In the genomic region with DNA sequence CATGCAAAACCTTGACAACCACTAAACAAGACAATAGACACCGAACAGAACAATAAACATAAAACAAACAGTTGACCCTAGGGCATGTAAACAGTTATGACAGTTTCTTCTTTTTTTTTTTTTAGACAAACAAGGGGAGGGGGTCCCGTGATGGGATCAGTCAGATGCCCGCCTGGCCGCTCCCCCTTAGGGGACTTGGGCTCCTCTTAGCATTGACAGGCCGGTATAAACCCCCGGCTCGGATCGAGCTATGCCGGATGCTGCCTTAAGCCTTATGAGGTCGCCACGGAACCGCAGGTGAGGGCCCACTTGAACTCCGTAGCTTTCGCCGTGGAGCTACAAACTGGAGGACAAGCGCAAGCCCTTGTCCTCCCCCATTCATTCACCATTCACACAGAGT, we compare ENCODE assay signal across 7 cellular contexts. TPM values are rescaled to one million over a fixed set of nuclear protein-coding genes. Genes with fewer than 3 reads are reported as not detected.
DNase-seq lines count a peak whose midpoint lies in the region; ATAC-seq and TF ChIP-seq lines count a peak whose summit lies in the region.
"Not testable (repeated sequence)": the region's sequence is repeated elsewhere in the genome, so short reads cannot be mapped to it uniquely, and the experiment has no call there.

No MANE protein-coding gene starts in this region.

- not testable (repeated sequence) for H3K9me3 ChIP-seq in Panc1 (ENCODE audit: control insufficient read depth, insufficient read depth, low read depth, low read length); neural progenitor cell (ENCODE audit: low read depth)

- BruUV-seq in Panc1 (replicated peaks; lab: Mats Ljungman, UMichigan), result TSS peak; percentile 73
- not testable (repeated sequence) for BruUV-seq in MCF 10A (replicated peaks; lab: Mats Ljungman, UMichigan)

- not testable (repeated sequence) for H3K27me3 Mint-ChIP-seq in HFFc6 (ENCODE audit: insufficient read depth); activated T-cell treated with anti-CD3 and anti-CD28 coated beads, Interleukin-2, amount 50 U/mL, for 4 hours (ENCODE audit: low read depth); MCF 10A (ENCODE audit: insufficient read depth, unreplicated experiment); naive B cell; neural progenitor cell (ENCODE audit: insufficient read depth, low read depth)
- H3K27me3 Mint-ChIP-seq in glutamatergic neuron (ENCODE audit: unreplicated experiment), result peaks cover 13% of the 10 kb centered on the region

- not testable (repeated sequence) for H3K36me3 ChIP-seq in Panc1 (ENCODE audit: control insufficient read depth, insufficient read depth, low read length); neural progenitor cell

- not testable (repeated sequence) for H3K27me3 ChIP-seq in Panc1 (ENCODE audit: control insufficient read depth, insufficient read depth, low read length); neural progenitor cell

- not testable (repeated sequence) for H3F3A ChIP-seq in neural progenitor cell (ENCODE audit: low read depth)

- not testable (repeated sequence) for ATAC-seq in Panc1; activated T-cell treated with anti-CD3 and anti-CD28 coated beads, Interleukin-2, amount 50 U/mL, for 4 hours; naive B cell (ENCODE audit: low read depth in 2 of 2)

- H3K36me3 Mint-ChIP-seq in HFFc6 (ENCODE audit: low read depth), result peaks cover 61% of the 10 kb centered on the region
- peaks cover 33% of the 10 kb centered on the region for H3K36me3 Mint-ChIP-seq in activated T-cell treated with anti-CD3 and anti-CD28 coated beads, Interleukin-2, amount 50 U/mL, for 4 hours (ENCODE audit: insufficient read depth)
- peaks cover 50% of the 10 kb centered on the region for H3K36me3 Mint-ChIP-seq in MCF 10A (ENCODE audit: insufficient read depth, unreplicated experiment)
- peaks cover 13% of the 10 kb centered on the region for H3K36me3 Mint-ChIP-seq in glutamatergic neuron (ENCODE audit: unreplicated experiment)
- peaks cover 46 to 61% of the 10 kb centered on the region in 2 donors for H3K36me3 Mint-ChIP-seq in naive B cell
- H3K36me3 Mint-ChIP-seq in neural progenitor cell, result peaks cover 72% of the 10 kb centered on the region

- CTCF ChIA-PET in Panc1 (lab: Charles Lee); MCF 10A (lab: Yijun Ruan, JAX): not testable (repeated sequence)

- H3K79me2 ChIP-seq in neural progenitor cell (ENCODE audit: low read depth), result peaks cover 76% of the 10 kb centered on the region

- H3K9me3 Mint-ChIP-seq in HFFc6 (peaks cover 69% of the 10 kb centered on the region), MCF 10A (ENCODE audit: unreplicated experiment) (peaks cover 15% of the 10 kb centered on the region), naive B cell (peaks cover 0 to 39% (median 5%) of the 10 kb centered on the region in 7 donors), neural progenitor cell (peaks cover 59% of the 10 kb centered on the region)
- peaks cover 50% of the 10 kb centered on the region for H3K9me3 Mint-ChIP-seq in activated T-cell treated with anti-CD3 and anti-CD28 coated beads, Interleukin-2, amount 50 U/mL, for 4 hours
- H3K9me3 Mint-ChIP-seq in glutamatergic neuron (ENCODE audit: unreplicated experiment), result not testable (repeated sequence)

- not testable (repeated sequence) for H3K9ac ChIP-seq in neural progenitor cell

- H3K27ac ChIP-seq in Panc1 (ENCODE audit: low read length); neural progenitor cell: not testable (repeated sequence)

- not testable (repeated sequence) for H2AFZ ChIP-seq in neural progenitor cell (replicated peaks)

- not testable (repeated sequence) for DNase-seq in HFFc6; Panc1 (ENCODE audit: low read depth, low spot score); activated T-cell treated with anti-CD3 and anti-CD28 coated beads, Interleukin-2, amount 50 U/mL, for 4 hours; MCF 10A (ENCODE audit: unreplicated experiment); glutamatergic neuron; naive B cell; neural progenitor cell (ENCODE audit: low spot score)

- H3K4me1 Mint-ChIP-seq in HFFc6 (ENCODE audit: low read depth) (peaks cover 16% of the 10 kb centered on the region), naive B cell (peaks cover 14 to 36% (median 25%) of the 10 kb centered on the region in 3 donors), neural progenitor cell (peaks cover 23% of the 10 kb centered on the region)
- H3K4me1 Mint-ChIP-seq in activated T-cell treated with anti-CD3 and anti-CD28 coated beads, Interleukin-2, amount 50 U/mL, for 4 hours (ENCODE audit: low read depth), result peaks cover 12% of the 10 kb centered on the region
- not testable (repeated sequence) for H3K4me1 Mint-ChIP-seq in MCF 10A (ENCODE audit: insufficient read depth, unreplicated experiment); glutamatergic neuron (ENCODE audit: low read depth, unreplicated experiment)

- intact Hi-C loops in Panc1 (cut with micrococcal nuclease; ENCODE audit: unreplicated experiment); MCF 10A (cut with micrococcal nuclease): not testable (repeated sequence)

- not testable (repeated sequence) for H4K20me1 ChIP-seq in neural progenitor cell (ENCODE audit: low read depth)

- H3K4me1 ChIP-seq in Panc1 (ENCODE audit: control insufficient read depth, insufficient read depth, low read length), result not testable (repeated sequence)
- H3K4me1 ChIP-seq in neural progenitor cell, result peaks cover 11% of the 10 kb centered on the region

- H3K4me3 Mint-ChIP-seq in HFFc6 (peak overlapping the region; percentile 44), MCF 10A (ENCODE audit: unreplicated experiment) (peak overlapping the region; percentile 60), glutamatergic neuron (ENCODE audit: unreplicated experiment) (peak overlapping the region; percentile 50), naive B cell (peak overlapping the region; percentile 31 to 91 (median 72)), neural progenitor cell (peak overlapping the region; percentile 79)
- H3K4me3 Mint-ChIP-seq in activated T-cell treated with anti-CD3 and anti-CD28 coated beads, Interleukin-2, amount 50 U/mL, for 4 hours, result peak overlapping the region; percentile 11

- H3K4me3 ChIP-seq in Panc1 (ENCODE audit: low read depth in 2 of 2, low read length in 2 of 2), result not testable (repeated sequence)
- H3K4me3 ChIP-seq in neural progenitor cell, result peak overlapping the region; percentile 75

- H3K4me2 ChIP-seq in neural progenitor cell, result peak overlapping the region; percentile 91

- TF ChIP-seq CTCF in HFFc6 (IDR thresholded peaks at IDR 0.05); Panc1 (IDR thresholded peaks at IDR 0.05); MCF 10A (IDR thresholded peaks at IDR 0.05; ENCODE audit: unreplicated experiment); glutamatergic neuron (IDR thresholded peaks at IDR 0.05; ENCODE audit: partially characterized antibody, unreplicated experiment); neural progenitor cell (IDR thresholded peaks at IDR 0.05): not testable (repeated sequence)

- H3K27ac Mint-ChIP-seq in HFFc6; MCF 10A (ENCODE audit: low read depth, unreplicated experiment); glutamatergic neuron (ENCODE audit: unreplicated experiment); neural progenitor cell: not testable (repeated sequence)
- H3K27ac Mint-ChIP-seq in naive B cell, result peak overlapping the region in 1 of 6 donors; percentile 33

- POLR2A ChIA-PET in Panc1 (lab: Charles Lee); MCF 10A (lab: Yijun Ruan, JAX): not testable (repeated sequence)

- in situ Hi-C loops in Panc1 (cut with HindIII; ENCODE audit: low pct_unique_long_range_greater_than_20kb, low sequenced_read_pairs), result not testable (repeated sequence)

RNA-seq across cellular contexts. Expression of a gene that starts 49.5 kb away (rescaled TPM):
- 1 to 10 TPM; 1.1 to 2.1 (median 1.5) TPM for total RNA-seq in HFFc6 (2021; fragmentation: NEBNext Ultra II Directional; extraction: Animal tissue kit (Norgen Biotek cat#: 25700))
- 3.3 TPM for total RNA-seq in Panc1 (2021; ENCODE audit: unreplicated experiment)
- polyA plus RNA-seq in Panc1 (2012; ENCODE audit: insufficient read length), result 2.3 TPM
- 1 to 10 TPM in 1 of 3 donors, under 1 TPM in 2; 0.73 to 1.1 (median 0.82) TPM for total RNA-seq in activated T-cell treated with anti-CD3 and anti-CD28 coated beads, Interleukin-2, amount 50 U/mL, for 4 hours
- 1.5 and 1.7 TPM in 2 replicates for total RNA-seq in MCF 10A (2022)
- 14.3 TPM for total RNA-seq in glutamatergic neuron (ENCODE audit: unreplicated experiment)
- polyA plus RNA-seq in naive B cell (ENCODE audit: low read depth in 6 of 6), result 10 to 100 TPM in 1 of 6 donors, 1 to 10 TPM in 5; 2.9 to 11.6 (median 5.2) TPM
- 19.0 and 25.1 TPM in 2 replicates for total RNA-seq in neural progenitor cell (ENCODE audit: low replicate concordance)

Comparison
In these comparisons a context has a peak if more than half of its experiments do, and no peak if none do; other contexts are left out.
1. H3K4me3 Mint-ChIP-seq: peak in every context shown above with its lines; median percentile 79 in neural progenitor cell; 72 in naive B cell; 60 in MCF 10A; 50 in glutamatergic neuron; 44 in HFFc6; 11 in activated T-cell treated with anti-CD3 and anti-CD28 coated beads, Interleukin-2, amount 50 U/mL, for 4 hours.